1 cellular context compared by ENCODE assay signal in genomic region chr11:102191832-102192231, GRCh38.
TF ChIP-seq lines count a peak whose summit lies in the region.

No MANE protein-coding gene starts in this region.

TF ChIP-seq in HepG2, 621 proteins besides CTCF, POLR2A, EP300 and RAD21 (continued from another document and continues in another):
- TF ChIP-seq ZNF280D (CRISPR knock-in tag; IDR thresholded peaks at IDR 0.05) = no peak
- no peak for TF ChIP-seq TGIF2 (CRISPR knock-in tag; IDR thresholded peaks at IDR 0.05)
- TF ChIP-seq ZNF207 (IDR thresholded peaks at IDR 0.05; ENCODE audit: borderline replicate concordance) = no peak
- TF ChIP-seq ZNF230 (CRISPR knock-in tag; IDR thresholded peaks at IDR 0.05) = no peak
- no peak for TF ChIP-seq ZNF12 (CRISPR knock-in tag; IDR thresholded peaks at IDR 0.05)
- TF ChIP-seq RBFOX2 (IDR thresholded peaks at IDR 0.05; ENCODE audit: low read depth, low read length) = peak; percentile 46; the same call in 1 of the 2 replicates
- TF ChIP-seq ZNF496 (CRISPR knock-in tag; IDR thresholded peaks at IDR 0.05; ENCODE audit: insufficient replicate concordance) = no peak
- no peak for TF ChIP-seq TSC22D2 (CRISPR knock-in tag; IDR thresholded peaks at IDR 0.05; ENCODE audit: borderline replicate concordance)
- TF ChIP-seq ATF5 (CRISPR knock-in tag; IDR thresholded peaks at IDR 0.05; ENCODE audit: low read depth) = no peak
- peak; percentile 95 for TF ChIP-seq HOMEZ (CRISPR knock-in tag; IDR thresholded peaks at IDR 0.05; ENCODE audit: low read depth)
- TF ChIP-seq NFIC (IDR thresholded peaks at IDR 0.05; ENCODE audit: low read length) = no peak
- TF ChIP-seq NFE2L1 (CRISPR knock-in tag; IDR thresholded peaks at IDR 0.05; ENCODE audit: borderline replicate concordance) = no peak
- TF ChIP-seq ZNF562 (CRISPR knock-in tag; IDR thresholded peaks at IDR 0.05; ENCODE audit: borderline replicate concordance) = no peak
- TF ChIP-seq STAT6 (CRISPR knock-in tag; IDR thresholded peaks at IDR 0.05; ENCODE audit: borderline replicate concordance) = no peak
- TF ChIP-seq ZNF383 (CRISPR knock-in tag; IDR thresholded peaks at IDR 0.05; ENCODE audit: borderline replicate concordance) = no peak
- TF ChIP-seq SNAI1 (CRISPR knock-in tag; IDR thresholded peaks at IDR 0.05; ENCODE audit: borderline replicate concordance) = no peak
- TF ChIP-seq FOXJ3 (CRISPR knock-in tag; IDR thresholded peaks at IDR 0.05; ENCODE audit: borderline replicate concordance) = no peak
- TF ChIP-seq ZNF256 (CRISPR knock-in tag; conservative IDR thresholded peaks at IDR 0.05) = no peak
- no peak for TF ChIP-seq MAF1 (CRISPR knock-in tag; IDR thresholded peaks at IDR 0.05; ENCODE audit: borderline replicate concordance)
- TF ChIP-seq ZNF670 (CRISPR knock-in tag; IDR thresholded peaks at IDR 0.05; ENCODE audit: borderline replicate concordance) = no peak
- TF ChIP-seq ATF2 (CRISPR knock-in tag; IDR thresholded peaks at IDR 0.05) = no peak
- TF ChIP-seq RNF219 (CRISPR knock-in tag; IDR thresholded peaks at IDR 0.05) = no peak
- TF ChIP-seq KAT7 (CRISPR knock-in tag; IDR thresholded peaks at IDR 0.05; ENCODE audit: borderline replicate concordance) = no peak
- TF ChIP-seq ZNF326 (CRISPR knock-in tag; IDR thresholded peaks at IDR 0.05; ENCODE audit: borderline replicate concordance) = no peak
- TF ChIP-seq ZNF569 (CRISPR knock-in tag; IDR thresholded peaks at IDR 0.05; ENCODE audit: borderline replicate concordance) = no peak
- no peak for TF ChIP-seq NRL (CRISPR knock-in tag; IDR thresholded peaks at IDR 0.05; ENCODE audit: borderline replicate concordance)
- no peak for TF ChIP-seq TAF1 (CRISPR knock-in tag; IDR thresholded peaks at IDR 0.05)
- no peak for TF ChIP-seq ZFAT (CRISPR knock-in tag; conservative IDR thresholded peaks at IDR 0.05)
- TF ChIP-seq SNAPC2 (CRISPR knock-in tag; IDR thresholded peaks at IDR 0.05) = no peak
- 0 out of 2 replicates have a peak, but pooled peaks have one; percentile 8 for TF ChIP-seq KAT8 (CRISPR knock-in tag; IDR thresholded peaks at IDR 0.05)
- no peak for TF ChIP-seq ZFP62 (CRISPR knock-in tag; IDR thresholded peaks at IDR 0.05)
- no peak for TF ChIP-seq ADNP (CRISPR knock-in tag; IDR thresholded peaks at IDR 0.05)
- TF ChIP-seq MAFK (conservative IDR thresholded peaks at IDR 0.05 in 1 of 2, IDR thresholded peaks at IDR 0.05 in 1 of 2; ENCODE audit: low read length in 2 of 2) = no peak
- no peak for TF ChIP-seq ZMYM3 (CRISPR knock-in tag; IDR thresholded peaks at IDR 0.05)
- TF ChIP-seq ZNF317 (CRISPR knock-in tag; IDR thresholded peaks at IDR 0.05) = no peak
- no peak for TF ChIP-seq ASH2L (IDR thresholded peaks at IDR 0.05; ENCODE audit: insufficient read length, low read depth, low read length)
- TF ChIP-seq CHD2 (IDR thresholded peaks at IDR 0.05; ENCODE audit: low read depth, low read length) = no peak
- peak; percentile 74 for TF ChIP-seq CEBPB (IDR thresholded peaks at IDR 0.05; ENCODE audit: borderline replicate concordance, low read depth, low read length)
- no peak for TF ChIP-seq CERS6 (CRISPR knock-in tag; IDR thresholded peaks at IDR 0.05)
- TF ChIP-seq DNMT3B (CRISPR knock-in tag; conservative IDR thresholded peaks at IDR 0.05) = no peak
- TF ChIP-seq ONECUT2 (CRISPR knock-in tag; IDR thresholded peaks at IDR 0.05) = no peak
- TF ChIP-seq ZHX1 (CRISPR knock-in tag; IDR thresholded peaks at IDR 0.05; ENCODE audit: low read depth) = no peak
- no peak for TF ChIP-seq SMARCC2 (IDR thresholded peaks at IDR 0.05)
- TF ChIP-seq CREB1 (IDR thresholded peaks at IDR 0.05) = no peak
- peak; percentile 60 for TF ChIP-seq CREB1 (CRISPR knock-in tag; IDR thresholded peaks at IDR 0.05)
- TF ChIP-seq HHEX (CRISPR knock-in tag; IDR thresholded peaks at IDR 0.05) = no peak
- no peak for TF ChIP-seq TCF7L2 (IDR thresholded peaks at IDR 0.05; ENCODE audit: low read depth, low read length)
- TF ChIP-seq ZNF563 (CRISPR knock-in tag; IDR thresholded peaks at IDR 0.05) = no peak
- no peak for TF ChIP-seq HNF4G (IDR thresholded peaks at IDR 0.05; ENCODE audit: borderline replicate concordance, low read depth, low read length)
- no peak for TF ChIP-seq HNF4G (CRISPR knock-in tag; IDR thresholded peaks at IDR 0.05; ENCODE audit: borderline replicate concordance, low read depth)
- TF ChIP-seq TRAFD1 (CRISPR knock-in tag; IDR thresholded peaks at IDR 0.05; ENCODE audit: borderline replicate concordance) = no peak
- peak; percentile 43; the same call in 1 of the 2 replicates for TF ChIP-seq ISL2 (CRISPR knock-in tag; IDR thresholded peaks at IDR 0.05)
- no peak for TF ChIP-seq NR1H2 (CRISPR knock-in tag; IDR thresholded peaks at IDR 0.05; ENCODE audit: borderline replicate concordance, low read depth)
- TF ChIP-seq SMYD3 (CRISPR knock-in tag; IDR thresholded peaks at IDR 0.05) = no peak
- no peak for TF ChIP-seq ZBTB21 (CRISPR knock-in tag; IDR thresholded peaks at IDR 0.05)
- TF ChIP-seq EHMT2 (IDR thresholded peaks at IDR 0.05; ENCODE audit: borderline replicate concordance, low read depth, low read length) = no peak
